ENCODE assay signal across 12 cellular contexts in genomic region chr12:124379379-124379937, GRCh38.
A peak's percentile ranks its signal among the peaks of the same experiment; 100 is the strongest.
DNase-seq lines count a peak whose midpoint lies in the region; ATAC-seq and TF ChIP-seq lines count a peak whose summit lies in the region.
"Had no signal": no experiment of that assay in that cellular context is flagged by ENCODE, and none has a peak within 500 bp of the region (broad histone marks: within the 10 kb centered on the region; RNA-seq: fewer than 3 reads in every experiment).

No MANE protein-coding gene starts in this region.

- CTCF ChIA-PET in HEK293 (lab: Yijun Ruan, JAX) (no interaction called here), mammary epithelial cell (lab: Charles Lee; ENCODE audit: low non-redundant PET) (no interaction called here)

- no peak for TF ChIP-seq POLR2A in spleen (IDR thresholded peaks at IDR 0.05)

- WGBS in mammary epithelial cell (ENCODE audit: low coverage, missing lambda C conversion rate), result 86% methylated on average over 15 of the region's 17 CpGs
- 66 to 83% (median 74%) methylated on average over 13 to 17 of the region's 17 CpGs for WGBS in spleen, 5 donors

- intact Hi-C loops in mammary epithelial cell (cut with micrococcal nuclease), result no loop called here
- intact Hi-C loops in lower lobe of right lung (cut with DNase I), result no loop called here
- intact Hi-C loops in spleen (cut with DNase I; ENCODE audit: low total_unique reads), result no loop called here

- no peak overlapping the region for H2AFZ ChIP-seq in mammary epithelial cell (ENCODE audit: low read depth, low read length)

- DNase-seq in mammary epithelial cell (no peak), lower lobe of right lung (no peak), spleen (no peak)
- DNase-seq: CD4-positive, alpha-beta memory T cell; central memory CD4-positive, alpha-beta T cell; mucosa of descending colon; NCI-H187 treated with DMSO at 0.1 percent for 48 hours had no signal

- in situ Hi-C loops in mammary epithelial cell (cut with MboI; ENCODE audit: low sequenced_read_pairs in 2 of 2), result no loop called here

- H3K27me3 ChIP-seq in mammary epithelial cell (ENCODE audit: insufficient read depth, low read length), result no peaks in the 10 kb centered on the region
- no peaks in the 10 kb centered on the region for H3K27me3 ChIP-seq in lower lobe of right lung (ENCODE audit: low read depth)
- H3K27me3 ChIP-seq in spleen (replicated peaks in 1 of 7), result no peaks in the 10 kb centered on the region

- POLR2A ChIA-PET in HEK293 (lab: Yijun Ruan, JAX), result interaction anchor here (0.5 kb wide), 1 partner anchor 104 kb away, joined by 3 read pairs; no protein-coding TSS in a partner anchor

- H3K27ac ChIP-seq in HEK293 (ENCODE audit: extremely low read depth, low read depth, low read length) (no peak overlapping the region), mammary epithelial cell (ENCODE audit: insufficient read depth, low read depth, low read length) (peak overlapping the region; percentile 21), lower lobe of right lung (peak overlapping the region; percentile 90), spleen (peak overlapping the region; percentile 69 to 85 (median 80))

- H3K79me2 ChIP-seq in mammary epithelial cell (ENCODE audit: insufficient read depth, low read length), result peaks cover 8% of the 10 kb centered on the region

- dilution Hi-C loops in mammary epithelial cell (cut with HindIII; ENCODE audit: low sequenced_read_pairs), result no loop called here

- H3K9me3 ChIP-seq in HEK293 (ENCODE audit: control insufficient read depth, insufficient read depth, low read depth, low read length) (no peaks in the 10 kb centered on the region), mammary epithelial cell (replicated peaks; ENCODE audit: insufficient read depth, low read length) (no peaks in the 10 kb centered on the region), lower lobe of right lung (no peaks in the 10 kb centered on the region), spleen (no peaks in the 10 kb centered on the region)
- H3K9me3 ChIP-seq: mucosa of descending colon had no signal

- H3K4me1 ChIP-seq in HEK293 (ENCODE audit: control insufficient read depth, insufficient read depth, low read length) (no peaks in the 10 kb centered on the region), mammary epithelial cell (ENCODE audit: insufficient read depth, low read length) (peaks cover 37% of the 10 kb centered on the region), lower lobe of right lung (peaks cover 54% of the 10 kb centered on the region), spleen (peaks cover 25 to 85% (median 54%) of the 10 kb centered on the region in 6 donors)

- no peaks in the 10 kb centered on the region for H4K20me1 ChIP-seq in mammary epithelial cell (ENCODE audit: insufficient read depth, low read length)

- TF ChIP-seq CTCF in HEK293 (tag by site-specific recombination; IDR thresholded peaks at IDR 0.05), result no peak
- TF ChIP-seq CTCF in mammary epithelial cell (conservative IDR thresholded peaks at IDR 0.05 in 1 of 2, IDR thresholded peaks at IDR 0.05 in 1 of 2; ENCODE audit: extremely low read depth in 1 of 2, insufficient read depth in 1 of 2, low read depth in 1 of 2, low read length in 2 of 2), result no peak
- TF ChIP-seq CTCF in lower lobe of right lung (IDR thresholded peaks at IDR 0.05), result no peak
- TF ChIP-seq CTCF in spleen (IDR thresholded peaks at IDR 0.05 in 8 of 11, conservative IDR thresholded peaks at IDR 0.05 in 3 of 11), result no peak

- H3K4me2 ChIP-seq in mammary epithelial cell (ENCODE audit: insufficient read depth, low read depth, low read length), result no peak overlapping the region

- no peak overlapping the region for H3K9ac ChIP-seq in mammary epithelial cell (ENCODE audit: insufficient read depth, low read length)

- H3K4me3 ChIP-seq in HEK293 (ENCODE audit: low read depth, low read length), result no peak overlapping the region
- no peak overlapping the region for H3K4me3 ChIP-seq in mammary epithelial cell (replicated peaks in 1 of 3; ENCODE audit: insufficient read depth in 1 of 3, low read depth in 2 of 3, low read length in 3 of 3)
- no peak overlapping the region for H3K4me3 ChIP-seq in lower lobe of right lung
- H3K4me3 ChIP-seq in spleen, result peak overlapping the region in 1 of 8 donors; percentile 7
- H3K4me3 ChIP-seq: mucosa of descending colon had no signal

- ATAC-seq in lower lobe of right lung (no peak), GM21367 (IDR thresholded peaks at IDR 0.05; ENCODE audit: unreplicated experiment) (no peak), HG03097 (IDR thresholded peaks at IDR 0.05; ENCODE audit: low FRiP score, unreplicated experiment) (no peak), HG03378 (IDR thresholded peaks at IDR 0.05; ENCODE audit: unreplicated experiment) (no peak), HG03342 (IDR thresholded peaks at IDR 0.05; ENCODE audit: unreplicated experiment) (no peak)

- H3K36me3 ChIP-seq in HEK293 (ENCODE audit: control insufficient read depth in 2 of 2, insufficient read depth in 1 of 2, low read length in 2 of 2) (peaks cover 0 to 71% of the 10 kb centered on the region in 2 experiments; a peak in 2 of 3 replicates), mammary epithelial cell (ENCODE audit: insufficient read depth, low read length) (peaks cover 3% of the 10 kb centered on the region), lower lobe of right lung (peaks cover 78% of the 10 kb centered on the region), spleen (peaks cover 0 to 94% (median 45%) of the 10 kb centered on the region in 6 donors)

- BruUV-seq in mammary epithelial cell (replicated peaks; lab: Mats Ljungman, UMichigan), result no TSS peak

TF ChIP-seq in HEK293, 187 proteins besides CTCF, POLR2A, EP300 and RAD21:
- no peak for TF ChIP-seq ZNF48 (tag by site-specific recombination; IDR thresholded peaks at IDR 0.05)
- peak; percentile 8; the same call in 1 of the 2 replicates for TF ChIP-seq GLIS1 (tag by site-specific recombination; IDR thresholded peaks at IDR 0.05)
